In the genomic region with DNA sequence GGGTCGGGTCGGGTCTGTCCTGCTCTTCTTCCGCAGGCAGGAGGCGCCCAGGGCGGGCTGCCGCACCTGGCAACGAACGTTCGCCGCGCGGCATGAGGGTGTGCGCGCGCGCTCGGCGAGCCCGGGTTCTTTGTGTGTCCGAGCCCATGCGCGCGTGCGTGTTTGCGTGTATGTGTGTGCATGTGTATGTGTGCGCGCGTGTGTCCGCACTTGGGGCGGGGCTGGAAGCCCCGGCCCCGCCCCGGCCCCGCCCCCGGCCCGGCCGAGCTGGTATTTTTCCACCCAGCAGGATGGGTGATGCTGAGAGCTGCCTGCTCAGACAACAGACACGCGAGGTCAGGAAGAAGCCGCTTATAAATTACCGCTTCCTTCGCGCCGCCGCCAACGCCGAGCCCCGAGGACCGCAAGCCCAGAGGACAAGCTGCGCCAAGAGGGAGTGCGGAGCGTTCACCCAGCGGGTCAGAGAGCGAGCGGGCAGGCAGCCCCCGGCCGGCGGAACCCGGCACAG, we compare ENCODE assay signal across 8 cellular contexts. TPM values are rescaled to one million over a fixed set of nuclear protein-coding genes. Genes with fewer than 3 reads are reported as not detected.
DNase-seq lines count a peak whose midpoint lies in the region; ATAC-seq and TF ChIP-seq lines count a peak whose summit lies in the region.

A gene (plus strand): TSS at position 303 of the 508 bp plus-strand sequence. CDS start 41,029 bp downstream, outside the sequence.

- H2AFZ ChIP-seq in IMR-90 (replicated peaks; ENCODE audit: low read length, poor library complexity) (peak within 1 kb of the TSS; percentile 90), OCI-LY3 (ENCODE audit: low read depth, low read length) (peak within 1 kb of the TSS; percentile 34)

- H3K14ac ChIP-seq in IMR-90 (replicated peaks; ENCODE audit: low read depth, low read length), result peak within 1 kb of the TSS; percentile 88

- peak; percentile 36 for TF ChIP-seq CTCF in IMR-90 (conservative IDR thresholded peaks at IDR 0.05; ENCODE audit: low read depth, low read length)
- TF ChIP-seq CTCF in OCI-LY3 (IDR thresholded peaks at IDR 0.05; ENCODE audit: low read depth, low read length), result peak; percentile 46; the same call in 1 of the 2 replicates
- peak; percentile 31 for TF ChIP-seq CTCF in epithelial cell of esophagus (IDR thresholded peaks at IDR 0.05; ENCODE audit: insufficient read depth, low read depth, low read length, missing control alignments)
- no peak for TF ChIP-seq CTCF in mucosa of descending colon (IDR thresholded peaks at IDR 0.05)

- in situ Hi-C loops in IMR-90 (cut with MboI; ENCODE audit: low sequenced_read_pairs), result no loop called here

- H3K27me3 ChIP-seq in IMR-90 (ENCODE audit: control insufficient read depth, insufficient read depth, low read length) (no peaks in the 10 kb centered on the region), OCI-LY3 (ENCODE audit: low read depth, low read length) (no peaks in the 10 kb centered on the region)

- dilution Hi-C loops in IMR-90 (cut with HindIII; ENCODE audit: low sequenced_read_pairs, unreplicated experiment), result no loop called here

- peak; percentile 86 for DNase-seq in DMS153 (lab: John Stamatoyannopoulos, UW)
- peak; percentile 93 for DNase-seq in IMR-90
- peak; percentile 95 for DNase-seq in activated T-cell treated with anti-CD3 and anti-CD28 coated beads for 1 hour (ENCODE audit: low read depth)
- peak; percentile 99 for DNase-seq in epithelial cell of esophagus (ENCODE audit: low read depth)
- peak; percentile 96 to 98 (median 97) for DNase-seq in mucosa of descending colon
- DNase-seq in stimulated activated CD8-positive, alpha-beta memory T cell treated with anti-CD3 and anti-CD28 coated beads, Interleukin-4, amount 100 ng/mL, for 1 hour (ENCODE audit: low read depth in 2 of 2, low spot score in 1 of 2), result peak; percentile 82 to 88

- H2BK120ac ChIP-seq in IMR-90 (ENCODE audit: low read depth, low read length), result peak within 1 kb of the TSS; percentile 58; the same call in 1 of the 2 replicates

- H3K27ac ChIP-seq in IMR-90 (ENCODE audit: insufficient read depth, low read length) (peak within 1 kb of the TSS; percentile 80), OCI-LY3 (ENCODE audit: low read length) (peak within 1 kb of the TSS; percentile 76)

- H3K79me1 ChIP-seq in IMR-90 (ENCODE audit: low read depth in 1 of 2, low read length in 2 of 2), result peaks cover 22 to 39% of the 10 kb centered on the region in 2 experiments

- H4K91ac ChIP-seq in IMR-90 (ENCODE audit: insufficient read depth, low read depth, low read length), result peak within 1 kb of the TSS; percentile 93

- intact Hi-C loops in IMR-90 (cut with micrococcal nuclease), result loop anchor here (2.0 kb wide), 3 partner anchors 50 to 142 kb away; no protein-coding TSS in a partner anchor
- intact Hi-C loops in mucosa of descending colon (cut with DNase I, micrococcal nuclease), result loop anchor here in 1 of 2 donors (10.0 kb wide), 1 partner anchor 52 kb away; no protein-coding TSS in a partner anchor

- peak within 1 kb of the TSS; percentile 73 for H3K4me3 ChIP-seq in IMR-90 (ENCODE audit: insufficient read depth, low read depth, low read length)
- peak within 1 kb of the TSS; percentile 100 for H3K4me3 ChIP-seq in OCI-LY3 (ENCODE audit: low read length)
- H3K4me3 ChIP-seq in epithelial cell of esophagus (ENCODE audit: low read length), result peak within 1 kb of the TSS; percentile 70
- peak within 1 kb of the TSS; percentile 24 for H3K4me3 ChIP-seq in mucosa of descending colon

- peaks cover 35% of the 10 kb centered on the region for H4K20me1 ChIP-seq in IMR-90 (ENCODE audit: insufficient read depth, low read length)
- H4K20me1 ChIP-seq in OCI-LY3 (ENCODE audit: insufficient read depth, low read length), result peaks cover 33% of the 10 kb centered on the region

- peak; percentile 66 for ATAC-seq in GM21526 (IDR thresholded peaks at IDR 0.05; ENCODE audit: low FRiP score, unreplicated experiment)
- ATAC-seq in IMR-90 (ENCODE audit: low read depth), result peak; percentile 84
- peak; percentile 94 for ATAC-seq in mucosa of descending colon

- H3K56ac ChIP-seq in IMR-90 (ENCODE audit: extremely low read depth, insufficient read depth, low read length), result peak within 1 kb of the TSS; percentile 78

- H3K4me2 ChIP-seq in IMR-90 (ENCODE audit: low read depth, low read length), result peak within 1 kb of the TSS; percentile 86
- H3K4me2 ChIP-seq in OCI-LY3 (ENCODE audit: low read length), result peak within 1 kb of the TSS; percentile 95

- peak within 1 kb of the TSS; percentile 90 for H3K9ac ChIP-seq in IMR-90 (ENCODE audit: low read depth, low read length)
- peak within 1 kb of the TSS; percentile 100 for H3K9ac ChIP-seq in OCI-LY3 (ENCODE audit: low read length)

- peak within 1 kb of the TSS; percentile 90 for H3K23ac ChIP-seq in IMR-90 (ENCODE audit: low read depth, low read length)

- H3K4me1 ChIP-seq in IMR-90 (ENCODE audit: control insufficient read depth, insufficient read depth, low read length), result peaks cover 19% of the 10 kb centered on the region
- H3K4me1 ChIP-seq in OCI-LY3 (ENCODE audit: low read length), result peaks cover 36% of the 10 kb centered on the region
- peaks cover 20% of the 10 kb centered on the region for H3K4me1 ChIP-seq in mucosa of descending colon (ENCODE audit: low read depth)

- peak within 1 kb of the TSS; percentile 78 for H3K4ac ChIP-seq in IMR-90 (ENCODE audit: low read depth, low read length)

- TF ChIP-seq POLR2A in IMR-90 (IDR thresholded peaks at IDR 0.05; ENCODE audit: low read depth, low read length), result peak; percentile 87

- POLR2A ChIA-PET in IMR-90 (lab: Charles Lee; ENCODE audit: unreplicated experiment), result interaction anchor here (0.6 kb wide), 5 partner anchors 23 to 1658 kb away, joined by 3 to 6 read pairs (median 4); no protein-coding TSS in a partner anchor

- CTCF ChIA-PET in IMR-90 (lab: Yijun Ruan, JAX), result interaction anchor here (0.6 to 0.7 kb wide), 2 partner anchors 44 to 57 kb away, joined by 3 read pairs; no protein-coding TSS in a partner anchor

- H2BK20ac ChIP-seq in IMR-90 (ENCODE audit: low read depth, low read length), result peak within 1 kb of the TSS; percentile 6; the same call in 1 of the 2 replicates

- H3K79me2 ChIP-seq in OCI-LY3 (ENCODE audit: low read length), result peaks cover 50% of the 10 kb centered on the region

- H3K9me3 ChIP-seq in IMR-90 (ENCODE audit: control insufficient read depth, insufficient read depth, low read length), result no peaks in the 10 kb centered on the region
- H3K9me3 ChIP-seq in OCI-LY3 (ENCODE audit: insufficient read depth, low read length), result no peaks in the 10 kb centered on the region
- H3K9me3 ChIP-seq in mucosa of descending colon, result no peaks in the 10 kb centered on the region

- H3K36me3 ChIP-seq in IMR-90 (ENCODE audit: control insufficient read depth, insufficient read depth, low read length) (peaks cover 2% of the 10 kb centered on the region), OCI-LY3 (replicated peaks; ENCODE audit: low read depth, low read length) (peaks cover 30% of the 10 kb centered on the region), mucosa of descending colon (ENCODE audit: low read depth) (no peaks in the 10 kb centered on the region)

- no TSS peak for BruUV-seq in IMR-90 (replicated peaks; lab: Mats Ljungman, UMichigan)

- peak within 1 kb of the TSS; percentile 70 for H3K18ac ChIP-seq in IMR-90 (ENCODE audit: low read depth, low read length)

- H2AK9ac ChIP-seq in IMR-90 (replicated peaks; ENCODE audit: low read depth, low read length, poor library complexity), result peak within 1 kb of the TSS; percentile 95

- peak within 1 kb of the TSS; percentile 84 for H2AK5ac ChIP-seq in IMR-90 (ENCODE audit: low read depth, low read length)

- H2BK15ac ChIP-seq in IMR-90 (ENCODE audit: low read depth, low read length), result peak within 1 kb of the TSS; percentile 55; the same call in 2 of the 3 replicates

- H4K5ac ChIP-seq in IMR-90 (ENCODE audit: low read depth, low read length), result peak within 1 kb of the TSS; percentile 59

- peak within 1 kb of the TSS; percentile 29 to 64; a peak in 2 of 4 replicates for H4K8ac ChIP-seq in IMR-90 (ENCODE audit: low read depth in 2 of 2, low read length in 2 of 2)

- peak within 1 kb of the TSS; percentile 66 for H2BK5ac ChIP-seq in IMR-90 (ENCODE audit: low read depth, low read length, poor library complexity, severe bottlenecking)

- H3K9me1 ChIP-seq in IMR-90 (ENCODE audit: insufficient read depth, low read length), result peaks cover 21% of the 10 kb centered on the region

- TF ChIP-seq RAD21 in IMR-90 (IDR thresholded peaks at IDR 0.05; ENCODE audit: low read length), result peak; percentile 39

- WGBS in IMR-90 (ENCODE audit: extremely low coverage in 2 of 2, insufficient read length in 1 of 2), 2 experiments, result 0% methylated on average over 13 of the region's 59 CpGs; no CpG with 5 or more reads in 1 of the 2 experiments

TF ChIP-seq in IMR-90, 13 proteins besides CTCF, POLR2A, EP300 and RAD21:
- TF ChIP-seq SMC3 (IDR thresholded peaks at IDR 0.05; ENCODE audit: low read depth, low read length), result peak; percentile 27; the same call in 1 of the 2 replicates
- no peak for TF ChIP-seq CHD1 (IDR thresholded peaks at IDR 0.05; ENCODE audit: low read depth, low read length)
- no peak for TF ChIP-seq NFE2L2 (IDR thresholded peaks at IDR 0.05; ENCODE audit: low read depth, low read length)
- TF ChIP-seq BHLHE40 (IDR thresholded peaks at IDR 0.05; ENCODE audit: low read depth, low read length), result peak; percentile 69
- TF ChIP-seq MAZ (IDR thresholded peaks at IDR 0.05; ENCODE audit: borderline replicate concordance, low read depth, low read length), result peak; percentile 43; the same call in 1 of the 2 replicates

RNA-seq across cellular contexts. Expression of the gene that starts here (rescaled TPM):
- 29.9 and 32.5 TPM in 2 replicates for total RNA-seq in IMR-90 (2012; rRNA removed)
- polyA plus RNA-seq in IMR-90 (2012; rRNA removed), result 39.3 and 39.4 TPM in 2 replicates
- 14.9 and 24.2 TPM in 2 replicates for polyA plus RNA-seq in IMR-90 (2012; cell fraction: cytosol; rRNA removed)
- polyA plus RNA-seq in IMR-90 (2012; cell fraction: nucleus; rRNA removed; ENCODE audit: low replicate concordance), result 70.6 and 99.2 TPM in 2 replicates
- 10 to 100 TPM in 2 of 3 donors, 1 to 10 TPM in 1; 4.4 to 11.2 (median 10.5) TPM for total RNA-seq in mucosa of descending colon

Comparison
In these comparisons a context has a peak if more than half of its experiments do, and no peak if none do; other contexts are left out.
1. Peak in every context shown above with its lines: DNase-seq, ATAC-seq, H3K4me3 ChIP-seq and H3K27ac ChIP-seq.
2. H3K4me3 ChIP-seq: peak in every context shown above with its lines; median percentile 100 in OCI-LY3; 73 in IMR-90; 70 in epithelial cell of esophagus; 24 in mucosa of descending colon.